In genomic region chr15:44308415-44308814, GRCh38 we compare ENCODE assay signal across 11 cellular contexts. TPM values are rescaled to one million over a fixed set of nuclear protein-coding genes. Genes with fewer than 3 reads are reported as not detected.
A peak's percentile ranks its signal among the peaks of the same experiment; 100 is the strongest.
DNase-seq lines count a peak whose midpoint lies in the region; ATAC-seq and TF ChIP-seq lines count a peak whose summit lies in the region.
"Had no signal": no experiment of that assay in that cellular context is flagged by ENCODE, and none has a peak within 500 bp of the region (broad histone marks: within the 10 kb centered on the region; RNA-seq: fewer than 3 reads in every experiment).

No MANE protein-coding gene starts in this region.

- peak overlapping the region; percentile 31 for H3K4me3 Mint-ChIP-seq in T-helper 17 cell

- ATAC-seq in GM19372 (IDR thresholded peaks at IDR 0.05; ENCODE audit: low read depth, unreplicated experiment), result peak; percentile 87
- peak; percentile 77 for ATAC-seq in HG03045 (IDR thresholded peaks at IDR 0.05; ENCODE audit: unreplicated experiment)
- no peak for ATAC-seq in T-helper 17 cell
- ATAC-seq: gastroesophageal sphincter had no signal

- no peaks in the 10 kb centered on the region for H3K27me3 Mint-ChIP-seq in T-helper 17 cell

- no peaks in the 10 kb centered on the region for H3K9me3 ChIP-seq in T-helper 17 cell (ENCODE audit: control insufficient read depth, low read length, poor library complexity, severe bottlenecking)
- H3K9me3 ChIP-seq: gastroesophageal sphincter, neutrophil, SJSA1 had no signal

- H3K27ac Mint-ChIP-seq in T-helper 17 cell, result no peak overlapping the region

- peaks cover 11% of the 10 kb centered on the region for H3K36me3 Mint-ChIP-seq in T-helper 17 cell (ENCODE audit: low read depth)

- no peak for TF ChIP-seq CTCF in GM10266 (IDR thresholded peaks at IDR 0.05; ENCODE audit: control insufficient read depth, insufficient read depth, low read depth, missing control alignments)

- DNase-seq in GM10266 (ENCODE audit: extremely low spot score) (peak; percentile 44), T-helper 17 cell (no peak), NCI-H1105 treated with DMSO at 0.1 percent for 48 hours (lab: John Stamatoyannopoulos, UW) (no peak), NCI-H187 treated with DMSO at 0.1 percent for 48 hours (lab: John Stamatoyannopoulos, UW) (no peak), activated gamma-delta T cell (lab: John Stamatoyannopoulos, UW) (no peak)
- no peak for DNase-seq in stimulated activated naive CD4-positive, alpha-beta T cell (lab: John Stamatoyannopoulos, UW)

- peaks cover 37% of the 10 kb centered on the region for H3K4me1 Mint-ChIP-seq in T-helper 17 cell

RNA-seq across cellular contexts. Expression of gene GOLM2, which starts 19.9 kb away (rescaled TPM):
- total RNA-seq in T-helper 17 cell, result 10 to 100 TPM; 41.5 to 48.8 TPM
